In genomic region chr5:31706186-31706585, GRCh38 we compare ENCODE assay signal across 9 cellular contexts.
"Had no signal": no experiment of that assay in that cellular context is flagged by ENCODE, and none has a peak within 500 bp of the region (broad histone marks: within the 10 kb centered on the region; RNA-seq: fewer than 3 reads in every experiment).

No MANE protein-coding gene starts in this region.

- H3K27ac ChIP-seq: GM23248 had no signal

- H3K4me3 ChIP-seq: GM23248, HAP-1, K562 had no signal

- ATAC-seq: HCT116, K562 had no signal

- DNase-seq: GM23248, GOT3, H7, HFFc6, IMR-90, KG1 had no signal

- H3K27ac Mint-ChIP-seq: HFFc6 had no signal

- H3K4me3 Mint-ChIP-seq: HFFc6 had no signal

- H3K9me3 Mint-ChIP-seq: HFFc6 had no signal

- H3K36me3 ChIP-seq: HAP-1 had no signal
